ENCODE assay signal across 23 cellular contexts in genomic region chr7:1867861-1868260, GRCh38.
DNase-seq lines count a peak whose midpoint lies in the region; ATAC-seq, FAIRE-seq and TF ChIP-seq lines count a peak whose summit lies in the region.
"Had no signal": no experiment of that assay in that cellular context is flagged by ENCODE, and none has a peak within 500 bp of the region (broad histone marks: within the 10 kb centered on the region; RNA-seq: fewer than 3 reads in every experiment).

No MANE protein-coding gene starts in this region.

- POLR2A ChIA-PET in HCT116 (lab: Charles Lee): no interaction called here
- POLR2A ChIA-PET in naive thymus-derived CD4-positive, alpha-beta T cell (lab: Charles Lee): no interaction called here

- intact Hi-C loops in HCT116 (cut with micrococcal nuclease): no loop called here
- intact Hi-C loops in kidney (cut with DNase I): no loop called here
- intact Hi-C loops in naive thymus-derived CD4-positive, alpha-beta T cell (cut with micrococcal nuclease): no loop called here

- no peaks in the 10 kb centered on the region for H3K79me1 ChIP-seq in trophoblast cell (ENCODE audit: low read length)

- no peak overlapping the region for H2AK5ac ChIP-seq in trophoblast cell (ENCODE audit: low read length)

- no peak overlapping the region for H2BK5ac ChIP-seq in trophoblast cell (ENCODE audit: low read depth, low read length, poor library complexity)

- ATAC-seq in HCT116 (peak; percentile 52; the same call in 1 of the 2 replicates), esophagus mucosa (no peak)
- peak; percentile 23 for ATAC-seq in naive thymus-derived CD4-positive, alpha-beta T cell
- ATAC-seq: CD8-positive, alpha-beta T cell had no signal

- RAD21 ChIA-PET in HCT116 (lab: Charles Lee; ENCODE audit: low non-redundant PET in 1 of 2, low total read pairs in 2 of 2, uncharacterized antibody in 2 of 2, unreplicated experiment in 2 of 2): no interaction called here

- H3K4me3 ChIP-seq in HCT116 (replicated peaks in 1 of 2; ENCODE audit: low read depth in 1 of 2, low read length in 2 of 2) (no peak overlapping the region), kidney (ENCODE audit: low read length in 2 of 2) (no peak overlapping the region), trophoblast cell (ENCODE audit: low read depth, low read length) (no peak overlapping the region)
- H3K4me3 ChIP-seq in naive thymus-derived CD4-positive, alpha-beta T cell (ENCODE audit: low read length): no peak overlapping the region
- H3K4me3 ChIP-seq: BLaER1 treated with 17β-estradiol and CSF1 and Interleukin-3, amounts not matched to agents 10 nM and 100 nM had no signal

- CTCF ChIA-PET in HCT116 (lab: Charles Lee): no interaction called here
- CTCF ChIA-PET in naive thymus-derived CD4-positive, alpha-beta T cell (lab: Charles Lee): no interaction called here

- H3K9ac ChIP-seq in HCT116 (ENCODE audit: low read length) (no peak overlapping the region), kidney (ENCODE audit: low read length in 2 of 2) (no peak overlapping the region), trophoblast cell (ENCODE audit: low read length) (no peak overlapping the region)
- H3K9ac ChIP-seq: BLaER1 treated with 17β-estradiol and CSF1 and Interleukin-3, amounts not matched to agents 10 nM and 100 nM had no signal

- BruUV-seq in HCT116 (replicated peaks; lab: Mats Ljungman, UMichigan): no TSS peak

- no peak overlapping the region for H2BK12ac ChIP-seq in trophoblast cell (ENCODE audit: low read length)

- no peaks in the 10 kb centered on the region for H3K27me3 Mint-ChIP-seq in naive thymus-derived CD4-positive, alpha-beta T cell
- H3K27me3 Mint-ChIP-seq in activated T-cell treated with anti-CD3 and anti-CD28 coated beads, Interleukin-2, amount 50 U/mL, for 24 hours: no peaks in the 10 kb centered on the region
- H3K27me3 Mint-ChIP-seq: B cell; CD4-positive, alpha-beta T cell had no signal

- H3K4me3 Mint-ChIP-seq in naive thymus-derived CD4-positive, alpha-beta T cell: no peak overlapping the region
- no peak overlapping the region for H3K4me3 Mint-ChIP-seq in activated T-cell treated with anti-CD3 and anti-CD28 coated beads, Interleukin-2, amount 50 U/mL, for 24 hours
- H3K4me3 Mint-ChIP-seq: B cell; CD4-positive, alpha-beta T cell; CD8-positive, alpha-beta T cell had no signal

- H3K36me3 ChIP-seq in HCT116 (ENCODE audit: control insufficient read depth in 1 of 2, insufficient read depth in 2 of 2, low read length in 2 of 2): no peaks in the 10 kb centered on the region
- H3K36me3 ChIP-seq in kidney (ENCODE audit: control insufficient read depth in 1 of 2, insufficient read depth in 2 of 2, low read length in 2 of 2): no peaks in the 10 kb centered on the region
- peaks cover 0 to 45% (median 0%) of the 10 kb centered on the region in 3 experiments for H3K36me3 ChIP-seq in naive thymus-derived CD4-positive, alpha-beta T cell (ENCODE audit: control insufficient read depth in 2 of 3, insufficient read depth in 3 of 3, low read length in 3 of 3)
- no peaks in the 10 kb centered on the region for H3K36me3 ChIP-seq in trophoblast cell (ENCODE audit: control insufficient read depth in 1 of 2, insufficient read depth in 2 of 2, low read length in 2 of 2)

- H4K8ac ChIP-seq in trophoblast cell (ENCODE audit: low read depth, low read length): no peak overlapping the region

- H2BK120ac ChIP-seq in trophoblast cell (ENCODE audit: insufficient read depth, low read length, poor library complexity): no peak overlapping the region

- H3K79me2 ChIP-seq in HCT116 (ENCODE audit: insufficient read depth, low read length) (no peaks in the 10 kb centered on the region), trophoblast cell (ENCODE audit: control insufficient read depth, insufficient read depth, low read length, poor library complexity) (no peaks in the 10 kb centered on the region)

- no peak for TF ChIP-seq CTCF in HCT116 (IDR thresholded peaks at IDR 0.05 in 2 of 3, conservative IDR thresholded peaks at IDR 0.05 in 1 of 3; ENCODE audit: borderline replicate concordance in 1 of 3, insufficient read depth in 1 of 3, low read depth in 2 of 3, low read length in 2 of 3)
- no peak for TF ChIP-seq CTCF in kidney (IDR thresholded peaks at IDR 0.05; ENCODE audit: borderline replicate concordance, extremely low read depth, insufficient read depth)

- H2AFZ ChIP-seq in HCT116 (ENCODE audit: low read depth, low read length, poor library complexity, severe bottlenecking): no peak overlapping the region
- no peak overlapping the region for H2AFZ ChIP-seq in trophoblast cell (ENCODE audit: insufficient read depth, low read length, poor library complexity)

- H3K27me3 ChIP-seq in HCT116 (ENCODE audit: insufficient read depth, low read length) (no peaks in the 10 kb centered on the region), trophoblast cell (ENCODE audit: insufficient read depth, low read length) (no peaks in the 10 kb centered on the region)
- no peaks in the 10 kb centered on the region for H3K27me3 ChIP-seq in naive thymus-derived CD4-positive, alpha-beta T cell (ENCODE audit: control insufficient read depth in 2 of 2, insufficient read depth in 2 of 2, low read length in 2 of 2)
- H3K27me3 ChIP-seq: BLaER1 treated with 17β-estradiol and CSF1 and Interleukin-3, amounts not matched to agents 10 nM and 100 nM had no signal

- H3K4me1 ChIP-seq in HCT116 (ENCODE audit: control insufficient read depth in 1 of 2, insufficient read depth in 2 of 2, low read length in 2 of 2): no peaks in the 10 kb centered on the region
- H3K4me1 ChIP-seq in kidney (ENCODE audit: control insufficient read depth in 1 of 2, insufficient read depth in 1 of 2, low read depth in 1 of 2, low read length in 2 of 2): no peaks in the 10 kb centered on the region
- H3K4me1 ChIP-seq in naive thymus-derived CD4-positive, alpha-beta T cell (ENCODE audit: control insufficient read depth in 2 of 2, insufficient read depth in 2 of 2, low read length in 2 of 2): no peaks in the 10 kb centered on the region
- peaks cover 0 to 2% of the 10 kb centered on the region in 2 experiments for H3K4me1 ChIP-seq in trophoblast cell (ENCODE audit: control insufficient read depth in 1 of 2, insufficient read depth in 2 of 2, low read length in 2 of 2)
- H3K4me1 ChIP-seq: Caco-2 had no signal

- no peaks in the 10 kb centered on the region; a peak in 1 of 4 replicates for H3K9me3 ChIP-seq in HCT116 (ENCODE audit: control insufficient read depth in 1 of 2, insufficient read depth in 1 of 2, low read depth in 1 of 2, low read length in 2 of 2)
- H3K9me3 ChIP-seq in kidney (ENCODE audit: control insufficient read depth in 1 of 2, low read length in 2 of 2): no peaks in the 10 kb centered on the region
- H3K9me3 ChIP-seq in naive thymus-derived CD4-positive, alpha-beta T cell (ENCODE audit: control insufficient read depth in 2 of 3, low read length in 3 of 3): no peaks in the 10 kb centered on the region
- peaks cover 7% of the 10 kb centered on the region for H3K9me3 ChIP-seq in trophoblast cell (ENCODE audit: insufficient read depth, low read depth, low read length)
- H3K9me3 ChIP-seq: Caco-2 had no signal

- H4K12ac ChIP-seq in trophoblast cell (ENCODE audit: low read depth, low read length): peak overlapping the region; percentile 27

- H3K18ac ChIP-seq in trophoblast cell (ENCODE audit: low read length): no peak overlapping the region

- peaks cover 3 to 24% (median 13%) of the 10 kb centered on the region in 7 donors for H3K4me1 Mint-ChIP-seq in naive thymus-derived CD4-positive, alpha-beta T cell
- H3K4me1 Mint-ChIP-seq in activated T-cell treated with anti-CD3 and anti-CD28 coated beads, Interleukin-2, amount 50 U/mL, for 24 hours (ENCODE audit: low read depth): peaks cover 5% of the 10 kb centered on the region

- H3K9me3 Mint-ChIP-seq in naive thymus-derived CD4-positive, alpha-beta T cell: peaks cover 0 to 13% (median 0%) of the 10 kb centered on the region in 11 donors
- H3K9me3 Mint-ChIP-seq in activated T-cell treated with anti-CD3 and anti-CD28 coated beads, Interleukin-2, amount 50 U/mL, for 24 hours: no peaks in the 10 kb centered on the region
- H3K9me3 Mint-ChIP-seq: CD4-positive, alpha-beta T cell; CD8-positive, alpha-beta T cell had no signal

- H3K4ac ChIP-seq in trophoblast cell (ENCODE audit: low read depth, low read length): no peak overlapping the region

- no peak overlapping the region for H3K27ac Mint-ChIP-seq in naive thymus-derived CD4-positive, alpha-beta T cell
- no peak overlapping the region for H3K27ac Mint-ChIP-seq in activated T-cell treated with anti-CD3 and anti-CD28 coated beads, Interleukin-2, amount 50 U/mL, for 24 hours
- H3K27ac Mint-ChIP-seq: B cell; CD8-positive, alpha-beta T cell had no signal

- no peak overlapping the region for H4K91ac ChIP-seq in trophoblast cell (ENCODE audit: low read depth, low read length)

- no peaks in the 10 kb centered on the region for H4K20me1 ChIP-seq in HCT116 (ENCODE audit: insufficient read depth)

- H3K14ac ChIP-seq in trophoblast cell (ENCODE audit: low read length): no peak overlapping the region

- H3K27ac ChIP-seq in HCT116 (ENCODE audit: low read depth, low read length) (no peak overlapping the region), kidney (ENCODE audit: low read depth in 2 of 2, low read length in 2 of 2) (no peak overlapping the region), trophoblast cell (ENCODE audit: low read depth, low read length) (no peak overlapping the region)
- H3K27ac ChIP-seq in naive thymus-derived CD4-positive, alpha-beta T cell (ENCODE audit: low read depth, low read length): no peak overlapping the region
- H3K27ac ChIP-seq: BLaER1 treated with 17β-estradiol and CSF1 and Interleukin-3, amounts not matched to agents 10 nM and 100 nM; C4-2B had no signal

- no peak for FAIRE-seq in kidney (lab: Jason Lieb, UNC)
- FAIRE-seq: A204.1, D721Med, G401.6, GM12891 had no signal

- H3K36me3 Mint-ChIP-seq in naive thymus-derived CD4-positive, alpha-beta T cell: peaks cover 0 to 21% (median 3%) of the 10 kb centered on the region in 5 donors
- peaks cover 13% of the 10 kb centered on the region for H3K36me3 Mint-ChIP-seq in activated T-cell treated with anti-CD3 and anti-CD28 coated beads, Interleukin-2, amount 50 U/mL, for 24 hours (ENCODE audit: low read depth)

- no peak for TF ChIP-seq POLR2A in HCT116 (IDR thresholded peaks at IDR 0.05; ENCODE audit: borderline replicate concordance, extremely low read depth, insufficient read depth, insufficient read length)

- H3K9me2 ChIP-seq in HCT116 (ENCODE audit: insufficient read depth): no peaks in the 10 kb centered on the region

- no CpG with 5 or more reads among the region's 13 CpGs for WGBS in trophoblast cell (ENCODE audit: extremely low coverage, insufficient coverage, insufficient read length)

- no peak overlapping the region for H3K4me2 ChIP-seq in HCT116 (ENCODE audit: low read length)
- no peak overlapping the region for H3K4me2 ChIP-seq in trophoblast cell (ENCODE audit: low read length)
- H3K4me2 ChIP-seq: BLaER1 treated with 17β-estradiol and CSF1 and Interleukin-3, amounts not matched to agents 10 nM and 100 nM had no signal

- no peak overlapping the region for H3K23ac ChIP-seq in trophoblast cell (ENCODE audit: low read length)

- DNase-seq in HCT116 (ENCODE audit: low read depth, low spot score) (no peak), kidney (peak; percentile 61), trophoblast cell (no peak), GM19240 (ENCODE audit: insufficient read length, low spot score) (no peak), NCI-H748 (lab: John Stamatoyannopoulos, UW; ENCODE audit: unreplicated experiment) (no peak)
- no peak for DNase-seq in naive thymus-derived CD4-positive, alpha-beta T cell
- DNase-seq in activated T-cell treated with anti-CD3 and anti-CD28 coated beads, Interleukin-2, amount 50 U/mL, for 24 hours: no peak
- DNase-seq: 8988T; AML-193; Caco-2; Calu3; CD4-positive, alpha-beta T cell; CD8-positive, alpha-beta T cell; DMS79 treated with DMSO at 0.1 percent for 48 hours; GF-D8 had no signal

- TF ChIP-seq RAD21 in HCT116 (IDR thresholded peaks at IDR 0.05; ENCODE audit: low read depth): no peak
